19 cellular contexts compared by ENCODE assay signal in genomic region chr7:110205899-110206298, GRCh38.
DNase-seq lines count a peak whose midpoint lies in the region; ATAC-seq and TF ChIP-seq lines count a peak whose summit lies in the region.
"Had no signal": no experiment of that assay in that cellular context is flagged by ENCODE, and none has a peak within 500 bp of the region (broad histone marks: within the 10 kb centered on the region; RNA-seq: fewer than 3 reads in every experiment).

No MANE protein-coding gene starts in this region.

- no peaks in the 10 kb centered on the region for H3K9me3 ChIP-seq in right lobe of liver
- H3K9me3 ChIP-seq: BLaER1 had no signal

- DNase-seq in A172 (ENCODE audit: low spot score) (peak; percentile 12), EH (ENCODE audit: low read depth) (peak; percentile 8), choroid plexus epithelial cell (ENCODE audit: low read depth) (peak; percentile 21), right lobe of liver (no peak), ACHN (no peak), NCI-H748 treated with DMSO at 0.1 percent for 48 hours (lab: John Stamatoyannopoulos, UW) (no peak)
- DNase-seq: CD4-positive, alpha-beta T cell; COR-L47; DMS 273 treated with DMSO at 0.1 percent for 48 hours; NCI-H1436 treated with DMSO at 0.1 percent for 48 hours; NCI-H1930; NCI-H226; NCI-H510A treated with DMSO at 0.1 percent for 48 hours; NCI-H82; OCI-M1 had no signal

- H3K36me3 ChIP-seq in right lobe of liver: no peaks in the 10 kb centered on the region
- H3K36me3 ChIP-seq: BLaER1 had no signal

- intact Hi-C loops in right lobe of liver (cut with DNase I): no loop called here

- H3K4me3 ChIP-seq in choroid plexus epithelial cell (ENCODE audit: low read depth, low read length) (no peak overlapping the region), right lobe of liver (no peak overlapping the region)
- H3K4me3 ChIP-seq: BLaER1 had no signal

- in situ Hi-C loops in ACHN (cut with HindIII; ENCODE audit: low pct_ligation_motif_present, low pct_unique_long_range_greater_than_20kb, low sequenced_read_pairs): no loop called here

- no peak overlapping the region for H3K27ac ChIP-seq in right lobe of liver
- H3K27ac ChIP-seq: BLaER1 had no signal

- TF ChIP-seq CTCF in choroid plexus epithelial cell (conservative IDR thresholded peaks at IDR 0.05; ENCODE audit: low read depth, low read length) (no peak), right lobe of liver (IDR thresholded peaks at IDR 0.05) (no peak)

- no peak for TF ChIP-seq POLR2A in right lobe of liver (IDR thresholded peaks at IDR 0.05)

- no peaks in the 10 kb centered on the region for H3K4me1 ChIP-seq in right lobe of liver
- H3K4me1 ChIP-seq: BLaER1 had no signal

- WGBS in right lobe of liver (ENCODE audit: insufficient coverage, low coverage, low lambda C conversion rate, missing lambda C conversion rate): 25% methylated on average over 1 of the region's 1 CpG

- ATAC-seq in right lobe of liver: peak; percentile 36 to 53 (median 40)
- ATAC-seq in GM19395 (IDR thresholded peaks at IDR 0.05; ENCODE audit: unreplicated experiment): no peak
- no peak for ATAC-seq in GM21381 (IDR thresholded peaks at IDR 0.05; ENCODE audit: unreplicated experiment)
- ATAC-seq: Right ventricle myocardium inferior had no signal

- H3K27me3 ChIP-seq in right lobe of liver: no peaks in the 10 kb centered on the region
- H3K27me3 ChIP-seq: BLaER1 had no signal

Comparison
In these comparisons a context has a peak if more than half of its experiments do, and no peak if none do; other contexts are left out.
1. DNase-seq: peak in A172 (single experiment), EH (single experiment) and choroid plexus epithelial cell (single experiment); none in right lobe of liver (0 of 3), ACHN (single experiment) and NCI-H748 treated with DMSO at 0.1 percent for 48 hours (single experiment).
2. ATAC-seq: peak in right lobe of liver (4 of 4); none in GM19395 (single experiment) and GM21381 (single experiment).